11 cellular contexts compared by ENCODE assay signal in genomic region chr2:163785162-163785561, GRCh38.
"Had no signal": no experiment of that assay in that cellular context is flagged by ENCODE, and none has a peak within 500 bp of the region (broad histone marks: within the 10 kb centered on the region; RNA-seq: fewer than 3 reads in every experiment).

No MANE protein-coding gene starts in this region.

- H2AFZ ChIP-seq: GM23248, GM23338 had no signal

- H3K4me1 ChIP-seq: HAP-1 had no signal

- H3K27ac ChIP-seq: GM23248 had no signal

- H3K4me2 ChIP-seq: GM23338 had no signal

- H3K9ac ChIP-seq: GM23248 had no signal

- DNase-seq: GM23248, GOT3, H7, H9, HCEC 1CT, HFFc6 had no signal

- H3K36me3 ChIP-seq: HAP-1 had no signal

- ATAC-seq: GM23338, HCT116 had no signal

- H3K9me3 ChIP-seq: HAP-1 had no signal

- H3K4me3 ChIP-seq: GM23248, GM23338, HAP-1 had no signal

- FAIRE-seq: H1, H54 had no signal
